ENCODE assay signal across 8 cellular contexts in genomic region chrX:44542567-44543325, GRCh38. TPM values are rescaled to one million over a fixed set of nuclear protein-coding genes. Genes with fewer than 3 reads are reported as not detected.
A peak's percentile ranks its signal among the peaks of the same experiment; 100 is the strongest.
DNase-seq lines count a peak whose midpoint lies in the region; ATAC-seq lines count a peak whose summit lies in the region.

FUNDC1 (minus strand) TSS chrX:44542859; CDS start chrX:44542832, 27 bp downstream.

- H4K20me1 ChIP-seq in BLaER1: no peaks in the 10 kb centered on the region

- ATAC-seq in HG03460 (IDR thresholded peaks at IDR 0.05; ENCODE audit: unreplicated experiment): peak; percentile 99
- ATAC-seq in left lobe of liver: peak; percentile 99

- DNase-seq in GM19240 (ENCODE audit: insufficient read length, low spot score) (peak; percentile 84), NCI-H526 treated with DMSO at 0.1 percent for 48 hours (lab: John Stamatoyannopoulos, UW) (peak; percentile 84), cortex of kidney (lab: John Stamatoyannopoulos, UW) (peak; percentile 12), left lobe of liver (ENCODE audit: low spot score) (peak; percentile 88)
- peak; percentile 87 for DNase-seq in activated CD4-positive, alpha-beta T cell treated with anti-CD3 and anti-CD28 coated beads, Interleukin-2, amount 50 U/mL, for 1 hour
- DNase-seq in stimulated activated CD4-positive, alpha-beta T cell treated with anti-CD3 and anti-CD28 coated beads, Interleukin-2, amount 100 ng/mL, for 4 hours (ENCODE audit: low read depth): peak; percentile 86

- peaks cover 29% of the 10 kb centered on the region for H3K36me3 ChIP-seq in BLaER1

- peak within 1 kb of the TSS; percentile 89 for H3K4me2 ChIP-seq in BLaER1

- peaks cover 23% of the 10 kb centered on the region for H3K4me1 ChIP-seq in BLaER1

- H3K9me3 ChIP-seq in BLaER1: 0 out of 2 replicates have a peak, but pooled peaks cover 4% of the 10 kb centered on the region

- H3K4me3 ChIP-seq in BLaER1: peak within 1 kb of the TSS; percentile 85

- peak within 1 kb of the TSS; percentile 90 for H3K9ac ChIP-seq in BLaER1

- H3K27ac ChIP-seq in BLaER1: peak within 1 kb of the TSS; percentile 93

- H3K27me3 ChIP-seq in BLaER1: no peaks in the 10 kb centered on the region

RNA-seq across cellular contexts. Expression of gene FUNDC1, which starts in this region (rescaled TPM):
- 2.8 TPM for total RNA-seq in left lobe of liver

Comparison
In these comparisons a context has a peak if more than half of its experiments do, and no peak if none do; other contexts are left out.
1. Peak in every context shown above with its lines: DNase-seq, ATAC-seq, H3K4me3 ChIP-seq and H3K27ac ChIP-seq.
2. DNase-seq: peak in every context shown above with its lines; median percentile 88 in left lobe of liver; 87 in activated CD4-positive, alpha-beta T cell treated with anti-CD3 and anti-CD28 coated beads, Interleukin-2, amount 50 U/mL, for 1 hour; 86 in stimulated activated CD4-positive, alpha-beta T cell treated with anti-CD3 and anti-CD28 coated beads, Interleukin-2, amount 100 ng/mL, for 4 hours; 84 in GM19240; 84 in NCI-H526 treated with DMSO at 0.1 percent for 48 hours; 12 in cortex of kidney.